In the genomic region with DNA sequence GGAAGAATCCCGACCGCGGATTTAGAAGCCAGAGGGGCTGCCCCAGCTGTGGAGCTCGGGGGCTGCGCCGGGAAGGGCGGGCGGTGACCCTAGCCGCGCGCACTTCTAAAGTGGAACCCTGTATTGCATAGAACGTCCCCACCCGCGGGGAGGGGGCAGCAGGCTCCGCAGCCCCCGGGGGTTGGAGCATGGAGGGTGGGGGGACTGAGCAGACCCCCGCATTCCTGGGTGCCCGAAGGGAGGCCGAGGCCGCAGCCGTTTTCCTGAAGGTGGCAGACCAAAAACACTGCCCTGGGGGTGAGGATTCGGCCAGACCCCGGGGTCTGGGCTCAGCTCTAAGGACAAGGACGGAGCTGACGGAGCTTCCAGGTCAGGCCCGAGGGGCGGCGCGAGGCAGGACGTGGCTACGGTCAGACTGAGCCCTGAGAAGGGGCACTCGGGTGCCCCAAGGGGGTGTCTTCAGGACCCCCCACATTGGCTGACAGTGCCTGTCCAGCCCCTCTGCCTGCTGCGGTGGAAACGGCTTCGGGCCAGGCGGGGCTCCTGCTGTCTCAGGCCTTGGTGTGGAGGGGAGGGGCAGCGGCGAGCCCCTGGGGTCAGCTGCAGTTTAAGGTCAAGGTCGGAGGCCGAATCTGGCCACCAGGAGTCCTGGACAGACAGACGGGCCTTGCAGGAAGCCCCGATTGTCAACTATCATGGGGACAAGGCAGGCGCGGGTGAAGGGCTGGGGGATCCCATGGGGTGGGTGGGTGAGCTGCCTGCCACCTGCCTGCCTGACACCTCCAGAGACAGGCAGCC, we compare ENCODE assay signal across 1 cellular context.
TF ChIP-seq lines count a peak whose summit lies in the region.

No MANE protein-coding gene starts in this region.

TF ChIP-seq in GM12878, 131 proteins besides CTCF, POLR2A, EP300 and RAD21:
- no peak for TF ChIP-seq KLF5 (IDR thresholded peaks at IDR 0.05; ENCODE audit: partially characterized antibody)
- TF ChIP-seq, protein P1, sequence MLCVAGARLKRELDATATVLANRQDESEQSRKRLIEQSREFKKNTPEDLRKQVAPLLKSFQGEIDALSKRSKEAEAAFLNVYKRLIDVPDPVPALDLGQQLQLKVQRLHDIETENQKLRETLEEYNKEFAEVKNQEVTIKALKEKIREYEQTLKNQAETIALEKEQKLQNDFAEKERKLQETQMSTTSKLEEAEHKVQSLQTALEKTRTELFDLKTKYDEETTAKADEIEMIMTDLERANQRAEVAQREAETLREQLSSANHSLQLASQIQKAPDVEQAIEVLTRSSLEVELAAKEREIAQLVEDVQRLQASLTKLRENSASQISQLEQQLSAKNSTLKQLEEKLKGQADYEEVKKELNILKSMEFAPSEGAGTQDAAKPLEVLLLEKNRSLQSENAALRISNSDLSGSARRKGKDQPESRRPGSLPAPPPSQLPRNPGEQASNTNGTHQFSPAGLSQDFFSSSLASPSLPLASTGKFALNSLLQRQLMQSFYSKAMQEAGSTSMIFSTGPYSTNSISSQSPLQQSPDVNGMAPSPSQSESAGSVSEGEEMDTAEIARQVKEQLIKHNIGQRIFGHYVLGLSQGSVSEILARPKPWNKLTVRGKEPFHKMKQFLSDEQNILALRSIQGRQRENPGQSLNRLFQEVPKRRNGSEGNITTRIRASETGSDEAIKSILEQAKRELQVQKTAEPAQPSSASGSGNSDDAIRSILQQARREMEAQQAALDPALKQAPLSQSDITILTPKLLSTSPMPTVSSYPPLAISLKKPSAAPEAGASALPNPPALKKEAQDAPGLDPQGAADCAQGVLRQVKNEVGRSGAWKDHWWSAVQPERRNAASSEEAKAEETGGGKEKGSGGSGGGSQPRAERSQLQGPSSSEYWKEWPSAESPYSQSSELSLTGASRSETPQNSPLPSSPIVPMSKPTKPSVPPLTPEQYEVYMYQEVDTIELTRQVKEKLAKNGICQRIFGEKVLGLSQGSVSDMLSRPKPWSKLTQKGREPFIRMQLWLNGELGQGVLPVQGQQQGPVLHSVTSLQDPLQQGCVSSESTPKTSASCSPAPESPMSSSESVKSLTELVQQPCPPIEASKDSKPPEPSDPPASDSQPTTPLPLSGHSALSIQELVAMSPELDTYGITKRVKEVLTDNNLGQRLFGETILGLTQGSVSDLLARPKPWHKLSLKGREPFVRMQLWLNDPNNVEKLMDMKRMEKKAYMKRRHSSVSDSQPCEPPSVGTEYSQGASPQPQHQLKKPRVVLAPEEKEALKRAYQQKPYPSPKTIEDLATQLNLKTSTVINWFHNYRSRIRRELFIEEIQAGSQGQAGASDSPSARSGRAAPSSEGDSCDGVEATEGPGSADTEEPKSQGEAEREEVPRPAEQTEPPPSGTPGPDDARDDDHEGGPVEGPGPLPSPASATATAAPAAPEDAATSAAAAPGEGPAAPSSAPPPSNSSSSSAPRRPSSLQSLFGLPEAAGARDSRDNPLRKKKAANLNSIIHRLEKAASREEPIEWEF (IDR thresholded peaks at IDR 0.05; ENCODE audit: insufficient replicate concordance, low read depth, low read length), result no peak
- TF ChIP-seq NFYA (IDR thresholded peaks at IDR 0.05; ENCODE audit: borderline replicate concordance, low read depth, low read length), result no peak
- 0 out of 2 replicates have a peak, but pooled peaks have one; percentile 49 for TF ChIP-seq NR2F1 (conservative IDR thresholded peaks at IDR 0.05)
- TF ChIP-seq POLR2AphosphoS5 (IDR thresholded peaks at IDR 0.05; ENCODE audit: low read length), result peak; percentile 15
- TF ChIP-seq TBL1XR1 (IDR thresholded peaks at IDR 0.05; ENCODE audit: low read depth, low read length), result no peak
- no peak for TF ChIP-seq MYB (IDR thresholded peaks at IDR 0.05; ENCODE audit: borderline replicate concordance, low read depth, low read length)
